In the genomic region with DNA sequence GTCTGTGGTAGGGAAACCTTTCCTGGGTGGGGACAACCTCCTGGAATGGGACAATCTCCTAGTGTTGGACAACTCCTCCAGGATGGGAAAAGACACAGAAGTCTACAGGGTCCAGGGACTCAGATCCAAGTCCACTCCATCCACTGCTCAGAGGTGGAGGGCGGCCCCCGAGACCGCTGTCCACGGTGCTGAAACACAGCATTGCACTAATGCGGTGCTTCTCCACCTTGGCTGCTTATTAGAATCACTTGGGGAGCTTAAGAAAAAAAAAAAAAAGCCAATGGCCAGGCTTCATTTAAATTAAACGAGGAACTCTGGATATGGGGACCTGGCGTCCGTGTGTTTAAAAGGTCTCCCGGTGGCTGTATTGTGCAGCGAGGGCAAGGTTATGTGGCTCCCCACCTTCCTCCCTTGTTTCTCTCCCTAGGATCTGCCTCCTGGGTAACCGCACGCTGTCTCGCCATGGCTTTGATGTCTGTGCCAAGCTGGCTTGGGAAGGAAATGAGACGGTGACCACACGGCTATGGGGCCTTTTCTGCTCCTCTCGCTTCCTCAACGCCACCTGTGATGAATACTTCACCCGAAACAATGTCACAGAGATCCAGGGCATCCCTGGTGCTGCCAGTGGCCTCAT, we compare ENCODE assay signal across 9 cellular contexts. TPM values are rescaled to one million over a fixed set of nuclear protein-coding genes. Genes with fewer than 3 reads are reported as not detected.
DNase-seq lines count a peak whose midpoint lies in the region; ATAC-seq, FAIRE-seq and TF ChIP-seq lines count a peak whose summit lies in the region.
"Had no signal": no experiment of that assay in that cellular context is flagged by ENCODE, and none has a peak within 500 bp of the region (broad histone marks: within the 10 kb centered on the region; RNA-seq: fewer than 3 reads in every experiment).

No MANE protein-coding gene starts in this region.

- H3K27me3 Mint-ChIP-seq in CD4-positive, CD25-positive, alpha-beta regulatory T cell: peaks cover 40% of the 10 kb centered on the region

- H3K9ac ChIP-seq in Karpas-422 (ENCODE audit: low read length) (no peak overlapping the region), kidney (ENCODE audit: low read length in 2 of 2) (no peak overlapping the region)

- H3K4me2 ChIP-seq in Karpas-422 (ENCODE audit: low read depth, low read length, poor library complexity, severe bottlenecking): no peak overlapping the region

- no peaks in the 10 kb centered on the region for H3K36me3 Mint-ChIP-seq in CD4-positive, CD25-positive, alpha-beta regulatory T cell

- FAIRE-seq in kidney (lab: Jason Lieb, UNC): no peak

- H3K27ac ChIP-seq in CD4-positive, CD25-positive, alpha-beta regulatory T cell (ENCODE audit: insufficient read depth, low read length, poor library complexity, severe bottlenecking): no peak overlapping the region
- H3K27ac ChIP-seq in Karpas-422 (ENCODE audit: low read length) (no peak overlapping the region), kidney (ENCODE audit: low read depth in 2 of 2, low read length in 2 of 2) (no peak overlapping the region)

- DNase-seq in CD4-positive, CD25-positive, alpha-beta regulatory T cell: peak; percentile 21 to 37 (median 31)
- peak; percentile 82 for DNase-seq in Karpas-422
- DNase-seq in activated CD8-positive, alpha-beta memory T cell treated with anti-CD3 and anti-CD28 coated beads, Interleukin-2, amount 50 U/mL, for 48 hours: peak; percentile 82
- DNase-seq in kidney: peak; percentile 75
- no peak for DNase-seq in NCI-H1417 (lab: John Stamatoyannopoulos, UW)
- DNase-seq in DMS79 (lab: John Stamatoyannopoulos, UW): no peak

- intact Hi-C loops in kidney (cut with DNase I): no loop called here

- ATAC-seq in CD4-positive, CD25-positive, alpha-beta regulatory T cell (ENCODE audit: low read depth in 2 of 2): no peak
- ATAC-seq in HG03095 (IDR thresholded peaks at IDR 0.05; ENCODE audit: unreplicated experiment): no peak
- ATAC-seq in GM21447 (IDR thresholded peaks at IDR 0.05; ENCODE audit: unreplicated experiment): no peak

- H3K4me3 Mint-ChIP-seq in CD4-positive, CD25-positive, alpha-beta regulatory T cell: no peak overlapping the region

- H3K4me1 Mint-ChIP-seq in CD4-positive, CD25-positive, alpha-beta regulatory T cell: no peaks in the 10 kb centered on the region

- peaks cover 0 to 1% (median 0%) of the 10 kb centered on the region in 7 donors for H3K9me3 Mint-ChIP-seq in CD4-positive, CD25-positive, alpha-beta regulatory T cell

- TF ChIP-seq CTCF in kidney (IDR thresholded peaks at IDR 0.05; ENCODE audit: borderline replicate concordance, extremely low read depth, insufficient read depth): no peak

- H3K4me1 ChIP-seq in CD4-positive, CD25-positive, alpha-beta regulatory T cell (ENCODE audit: control insufficient read depth, insufficient read depth, low read length, poor library complexity, severe bottlenecking): no peaks in the 10 kb centered on the region
- H3K4me1 ChIP-seq in Karpas-422 (ENCODE audit: low read length) (no peaks in the 10 kb centered on the region), kidney (ENCODE audit: control insufficient read depth in 1 of 2, insufficient read depth in 1 of 2, low read depth in 1 of 2, low read length in 2 of 2) (no peaks in the 10 kb centered on the region)

- H3K9me2 ChIP-seq in Karpas-422 (replicated peaks; ENCODE audit: insufficient read depth, low read length): no peaks in the 10 kb centered on the region

- no peak overlapping the region for H2AFZ ChIP-seq in Karpas-422 (ENCODE audit: low read length)

- no peaks in the 10 kb centered on the region for H3K36me3 ChIP-seq in CD4-positive, CD25-positive, alpha-beta regulatory T cell (ENCODE audit: control insufficient read depth, insufficient read depth, low read length)
- no peaks in the 10 kb centered on the region for H3K36me3 ChIP-seq in Karpas-422 (ENCODE audit: insufficient read depth, low read length)
- no peaks in the 10 kb centered on the region for H3K36me3 ChIP-seq in kidney (ENCODE audit: control insufficient read depth in 1 of 2, insufficient read depth in 2 of 2, low read length in 2 of 2)

- H3K27me3 ChIP-seq in CD4-positive, CD25-positive, alpha-beta regulatory T cell (ENCODE audit: control insufficient read depth, insufficient read depth, low read length): peaks cover 4% of the 10 kb centered on the region
- H3K27me3 ChIP-seq in Karpas-422 (ENCODE audit: low read length): no peaks in the 10 kb centered on the region

- no peaks in the 10 kb centered on the region for H3K9me3 ChIP-seq in CD4-positive, CD25-positive, alpha-beta regulatory T cell (ENCODE audit: control insufficient read depth in 2 of 2, low read length in 2 of 2)
- H3K9me3 ChIP-seq in Karpas-422 (ENCODE audit: low read length) (no peaks in the 10 kb centered on the region), kidney (ENCODE audit: control insufficient read depth in 1 of 2, low read length in 2 of 2) (no peaks in the 10 kb centered on the region)

- H3K79me2 ChIP-seq in Karpas-422 (ENCODE audit: low read length): no peaks in the 10 kb centered on the region

- H3K27ac Mint-ChIP-seq in CD4-positive, CD25-positive, alpha-beta regulatory T cell: no peak overlapping the region

- H3K4me3 ChIP-seq in CD4-positive, CD25-positive, alpha-beta regulatory T cell (ENCODE audit: low read depth, low read length): no peak overlapping the region
- H3K4me3 ChIP-seq in Karpas-422 (ENCODE audit: low read length) (no peak overlapping the region), kidney (ENCODE audit: low read length in 2 of 2) (no peak overlapping the region)
- H3K4me3 ChIP-seq: lung had no signal

- H4K20me1 ChIP-seq in Karpas-422 (ENCODE audit: insufficient read depth, low read depth, low read length): no peaks in the 10 kb centered on the region

RNA-seq across cellular contexts. Expression of gene SLC12A5, which starts 12.0 kb away (rescaled TPM):
- total RNA-seq in CD4-positive, CD25-positive, alpha-beta regulatory T cell: not detected
- polyA plus RNA-seq in CD4-positive, CD25-positive, alpha-beta regulatory T cell: not detected
- not detected in 2 replicates for total RNA-seq in Karpas-422 (2014; rRNA removed; shearing (Covaris generic); ENCODE audit: low replicate concordance)
- total RNA-seq in kidney: 2.0 TPM
- polyA plus RNA-seq in kidney (ENCODE audit: insufficient read depth, low read depth, low replicate concordance): 2.5 TPM
- polyA plus RNA-seq: lung had no signal

RNA-seq across cellular contexts. Expression of gene MMP9, which starts 32.3 kb away (rescaled TPM):
- 4.9 TPM for total RNA-seq in CD4-positive, CD25-positive, alpha-beta regulatory T cell
- not detected for polyA plus RNA-seq in CD4-positive, CD25-positive, alpha-beta regulatory T cell
- total RNA-seq in Karpas-422 (2014; rRNA removed; shearing (Covaris generic); ENCODE audit: low replicate concordance): not detected in 2 replicates
- total RNA-seq in kidney: 6.6 TPM
- not detected for polyA plus RNA-seq in kidney (ENCODE audit: insufficient read depth, low read depth, low replicate concordance)

RNA-seq across cellular contexts. Expression of gene NCOA5, which starts 48.7 kb away (rescaled TPM):
- total RNA-seq in CD4-positive, CD25-positive, alpha-beta regulatory T cell: 20.1 TPM
- 10 to 100 TPM; 28.9 to 38.5 (median 33.0) TPM for polyA plus RNA-seq in CD4-positive, CD25-positive, alpha-beta regulatory T cell
- total RNA-seq in Karpas-422 (2014; rRNA removed; shearing (Covaris generic); ENCODE audit: low replicate concordance): 20.4 and 32.8 TPM in 2 replicates
- total RNA-seq in kidney: 28.3 TPM
- polyA plus RNA-seq in kidney (ENCODE audit: insufficient read depth, low read depth, low replicate concordance): 15.4 TPM

Comparison
In these comparisons a context has a peak if more than half of its experiments do, and no peak if none do; other contexts are left out.
1. DNase-seq: peak in CD4-positive, CD25-positive, alpha-beta regulatory T cell (3 of 3), Karpas-422 (single experiment), activated CD8-positive, alpha-beta memory T cell treated with anti-CD3 and anti-CD28 coated beads, Interleukin-2, amount 50 U/mL, for 48 hours (single experiment) and kidney (single experiment); none in NCI-H1417 (0 of 3) and DMS79 (single experiment).